ENCODE assay signal across 6 cellular contexts in the genomic region with DNA sequence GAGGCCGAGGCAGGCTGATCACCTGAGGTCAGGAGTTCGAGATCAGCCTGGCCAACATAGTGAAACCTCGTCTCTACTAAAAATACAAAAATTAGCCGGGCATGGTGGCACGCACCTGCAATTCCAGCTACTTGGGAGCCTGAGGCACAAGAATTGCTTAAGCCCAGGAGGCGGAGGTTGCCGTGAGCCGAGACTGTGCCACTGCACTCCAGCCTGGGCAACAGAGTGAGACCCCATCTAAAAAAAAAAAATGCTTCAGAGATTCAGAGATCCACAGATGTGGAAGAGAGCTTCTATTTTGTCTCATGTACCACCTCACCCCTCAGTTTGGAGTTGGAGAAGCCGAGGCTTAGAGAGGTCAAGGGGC. TPM values are rescaled to one million over a fixed set of nuclear protein-coding genes. Genes with fewer than 3 reads are reported as not detected.
DNase-seq lines count a peak whose midpoint lies in the region; ATAC-seq and TF ChIP-seq lines count a peak whose summit lies in the region.
"Not testable (repeated sequence)": the region's sequence is repeated elsewhere in the genome, so short reads cannot be mapped to it uniquely, and the experiment has no call there.

No MANE protein-coding gene starts in this region.

- H3K27ac ChIP-seq in HCT116 (ENCODE audit: low read depth, low read length) (0 out of 2 replicates have a peak overlapping the region, but pooled peaks have one; percentile 19), uterus (peak overlapping the region; percentile 82 to 91)
- H3K27ac ChIP-seq in hepatocyte, ovary: not testable (repeated sequence)

- not testable (repeated sequence) for BruUV-seq in HCT116 (replicated peaks; lab: Mats Ljungman, UMichigan); MCF 10A (replicated peaks; lab: Mats Ljungman, UMichigan)

- H3K27me3 ChIP-seq in HCT116 (ENCODE audit: insufficient read depth, low read length); hepatocyte; ovary; uterus: not testable (repeated sequence)

- RAD21 ChIA-PET in HCT116 (lab: Charles Lee; ENCODE audit: low non-redundant PET in 1 of 2, low total read pairs in 2 of 2, uncharacterized antibody in 2 of 2, unreplicated experiment in 2 of 2) = not testable (repeated sequence)

- H3K9me3 ChIP-seq in HCT116 (ENCODE audit: control insufficient read depth in 1 of 2, insufficient read depth in 1 of 2, low read depth in 1 of 2, low read length in 2 of 2); hepatocyte (ENCODE audit: low read depth); ovary; uterus: not testable (repeated sequence)

- 85% methylated on average over 9 of the region's 9 CpGs for WGBS in hepatocyte (ENCODE audit: low lambda C conversion rate, missing lambda C conversion rate)
- WGBS in ovary, 3 donors = 56 to 68% (median 59%) methylated on average over 9 of the region's 9 CpGs

- not testable (repeated sequence) for H3K9me2 ChIP-seq in HCT116 (ENCODE audit: insufficient read depth); hepatocyte (replicated peaks; ENCODE audit: insufficient read depth)

- H3K4me1 Mint-ChIP-seq in MCF 10A (ENCODE audit: insufficient read depth, unreplicated experiment) = not testable (repeated sequence)

- CTCF ChIA-PET in HCT116 (lab: Charles Lee) (interaction anchor here (0.7 to 2.1 kb wide), 14 partner anchors 10 to 175 kb away, joined by 3 to 11 read pairs (median 3); a partner anchor contains a TSS), MCF 10A (lab: Yijun Ruan, JAX) (interaction anchor here (0.6 to 2.2 kb wide), 22 partner anchors 8 to 378 kb away, joined by 3 to 22 read pairs (median 4); no protein-coding TSS in a partner anchor)

- not testable (repeated sequence) for TF ChIP-seq RAD21 in HCT116 (IDR thresholded peaks at IDR 0.05; ENCODE audit: low read depth)

- intact Hi-C loops in HCT116 (cut with micrococcal nuclease); MCF 10A (cut with micrococcal nuclease); uterus (cut with DNase I; ENCODE audit: low total_unique reads): not testable (repeated sequence)
- intact Hi-C loops in ovary (cut with DNase I) = loop anchor here in 1 of 4 donors (10.0 kb wide), 1 partner anchor 211 kb away; a partner anchor contains a TSS

- H3K27ac Mint-ChIP-seq in MCF 10A (ENCODE audit: low read depth, unreplicated experiment) = not testable (repeated sequence)

- not testable (repeated sequence) for TF ChIP-seq POLR2A in HCT116 (IDR thresholded peaks at IDR 0.05; ENCODE audit: borderline replicate concordance, extremely low read depth, insufficient read depth, insufficient read length); ovary (IDR thresholded peaks at IDR 0.05); uterus (IDR thresholded peaks at IDR 0.05)

- not testable (repeated sequence) for TF ChIP-seq EP300 in ovary (IDR thresholded peaks at IDR 0.05)

- H4K20me1 ChIP-seq in HCT116 (ENCODE audit: insufficient read depth); hepatocyte (ENCODE audit: insufficient read depth, poor library complexity, severe bottlenecking): not testable (repeated sequence)

- not testable (repeated sequence) for DNase-seq in HCT116 (ENCODE audit: low read depth, low spot score); MCF 10A (ENCODE audit: unreplicated experiment); hepatocyte (ENCODE audit: low spot score); ovary; uterus

- POLR2A ChIA-PET in HCT116 (lab: Charles Lee) = interaction anchor here (1.6 kb wide), 1 partner anchor 19 kb away, joined by 3 read pairs; no protein-coding TSS in a partner anchor
- POLR2A ChIA-PET in MCF 10A (lab: Yijun Ruan, JAX) = interaction anchor here (0.7 to 1.6 kb wide), 3 partner anchors 22 to 457 kb away, joined by 3 to 4 read pairs (median 3); a partner anchor contains a TSS

- peak overlapping the region; percentile 72 for H3K9ac ChIP-seq in HCT116 (ENCODE audit: low read length)

- not testable (repeated sequence) for H3K36me3 ChIP-seq in HCT116 (ENCODE audit: control insufficient read depth in 1 of 2, insufficient read depth in 2 of 2, low read length in 2 of 2); hepatocyte (replicated peaks; ENCODE audit: insufficient read depth, low read depth); ovary; uterus

- ATAC-seq in HCT116 = not testable (repeated sequence)

- H2AFZ ChIP-seq in HCT116 (ENCODE audit: low read depth, low read length, poor library complexity, severe bottlenecking) (peak overlapping the region; percentile 71), hepatocyte (peak overlapping the region; percentile 86)

- H3K9me3 Mint-ChIP-seq in MCF 10A (ENCODE audit: unreplicated experiment) = not testable (repeated sequence)

- H3K4me3 ChIP-seq in HCT116 (replicated peaks in 1 of 2; ENCODE audit: low read depth in 1 of 2, low read length in 2 of 2) (peak overlapping the region; percentile 54 to 71), WI38 (ENCODE audit: low read depth, low read length) (peak overlapping the region; percentile 70), ovary (peak overlapping the region; percentile 76), uterus (peak overlapping the region; percentile 76 to 79)
- not testable (repeated sequence) for H3K4me3 ChIP-seq in hepatocyte

- H3K4me1 ChIP-seq in HCT116 (ENCODE audit: control insufficient read depth in 1 of 2, insufficient read depth in 2 of 2, low read length in 2 of 2) = peaks cover 36 to 57% of the 10 kb centered on the region in 2 experiments
- not testable (repeated sequence) for H3K4me1 ChIP-seq in hepatocyte (ENCODE audit: insufficient read depth); ovary (ENCODE audit: insufficient read depth); uterus

- not testable (repeated sequence) for H3K79me2 ChIP-seq in HCT116 (ENCODE audit: insufficient read depth, low read length); hepatocyte

- peak overlapping the region; percentile 77 for H3K4me3 Mint-ChIP-seq in MCF 10A (ENCODE audit: unreplicated experiment)

- peaks cover 13% of the 10 kb centered on the region for H3K27me3 Mint-ChIP-seq in MCF 10A (ENCODE audit: insufficient read depth, unreplicated experiment)

- TF ChIP-seq CTCF in HCT116 (IDR thresholded peaks at IDR 0.05 in 2 of 3, conservative IDR thresholded peaks at IDR 0.05 in 1 of 3; ENCODE audit: borderline replicate concordance in 1 of 3, insufficient read depth in 1 of 3, low read depth in 2 of 3, low read length in 2 of 3); WI38 (IDR thresholded peaks at IDR 0.05; ENCODE audit: low read depth, low read length); MCF 10A (IDR thresholded peaks at IDR 0.05; ENCODE audit: unreplicated experiment); hepatocyte (IDR thresholded peaks at IDR 0.05; ENCODE audit: poor library complexity); ovary (IDR thresholded peaks at IDR 0.05); uterus (IDR thresholded peaks at IDR 0.05): not testable (repeated sequence)

- H3K36me3 Mint-ChIP-seq in MCF 10A (ENCODE audit: insufficient read depth, unreplicated experiment) = not testable (repeated sequence)

- H3K4me2 ChIP-seq in HCT116 (ENCODE audit: low read length) (peak overlapping the region; percentile 99), hepatocyte (peak overlapping the region; percentile 92)

RNA-seq across cellular contexts. Expression of a gene that starts 0.5 kb away (rescaled TPM):
- total RNA-seq in HCT116 (2021; ENCODE audit: unreplicated experiment) = 3.8 TPM
- 2.5 and 4.0 TPM in 2 replicates for polyA plus RNA-seq in HCT116 (2012)
- total RNA-seq in MCF 10A (2022) = 1.5 and 3.6 TPM in 2 replicates
- total RNA-seq in hepatocyte = 0.24 and 1.3 TPM in 2 replicates
- polyA plus RNA-seq in hepatocyte = 2.8 and 3.0 TPM in 2 replicates
- total RNA-seq in ovary = 10 to 100 TPM in 5 of 7 donors, 1 to 10 TPM in 2; 5.1 to 15.2 (median 12.2) TPM
- 10 to 100 TPM in 1 of 2 donors, 1 to 10 TPM in 1; 3.9 to 15.3 TPM for polyA plus RNA-seq in ovary
- 10 to 100 TPM in 1 of 4 donors, 1 to 10 TPM in 2, not detected in 1; 3.7 to 19.4 (median 4.1) TPM for total RNA-seq in uterus

RNA-seq across cellular contexts. Expression of a gene that starts 13.9 kb away (rescaled TPM):
- 3,719 TPM for total RNA-seq in HCT116 (2021; ENCODE audit: unreplicated experiment)
- polyA plus RNA-seq in HCT116 (2012) = 4,853 and 5,472 TPM in 2 replicates
- 3,716 and 3,819 TPM in 2 replicates for total RNA-seq in MCF 10A (2022)
- 1,997 and 2,349 TPM in 2 replicates for total RNA-seq in hepatocyte
- polyA plus RNA-seq in hepatocyte = 904 and 953 TPM in 2 replicates
- 1,000 to 10,000 TPM; 4,998 to 9,736 (median 6,664) TPM for total RNA-seq in ovary
- polyA plus RNA-seq in ovary = 1,000 to 10,000 TPM; 3,682 to 6,907 TPM
- total RNA-seq in uterus = 1,000 to 10,000 TPM; 1,462 to 5,863 (median 3,544) TPM

RNA-seq across cellular contexts. Expression of a gene that starts 20.5 kb away (rescaled TPM):
- 22.8 TPM for total RNA-seq in HCT116 (2021; ENCODE audit: unreplicated experiment)
- polyA plus RNA-seq in HCT116 (2012) = 22.6 and 25.5 TPM in 2 replicates
- 28.4 and 34.2 TPM in 2 replicates for total RNA-seq in MCF 10A (2022)
- 29.9 and 32.4 TPM in 2 replicates for total RNA-seq in hepatocyte
- polyA plus RNA-seq in hepatocyte = 36.5 and 38.7 TPM in 2 replicates
- 10 to 100 TPM; 15.8 to 24.2 (median 20.2) TPM for total RNA-seq in ovary
- polyA plus RNA-seq in ovary = 10 to 100 TPM in 1 of 2 donors, under 1 TPM in 1; 0.93 to 22.5 TPM
- 10 to 100 TPM; 13.5 to 40.8 (median 34.5) TPM for total RNA-seq in uterus

RNA-seq across cellular contexts. Expression of a gene that starts 21.9 kb away (rescaled TPM):
- 152 TPM for total RNA-seq in HCT116 (2021; ENCODE audit: unreplicated experiment)
- 165 and 183 TPM in 2 replicates for polyA plus RNA-seq in HCT116 (2012)
- total RNA-seq in MCF 10A (2022) = 86.3 and 116 TPM in 2 replicates
- 72.1 and 73.2 TPM in 2 replicates for total RNA-seq in hepatocyte
- polyA plus RNA-seq in hepatocyte = 79.8 and 98.9 TPM in 2 replicates
- 10 to 100 TPM; 42.6 to 69.4 (median 58.5) TPM for total RNA-seq in ovary
- 10 to 100 TPM; 28.6 to 63.5 TPM for polyA plus RNA-seq in ovary
- total RNA-seq in uterus = 10 to 100 TPM; 31.2 to 70.2 (median 46.5) TPM

RNA-seq across cellular contexts. Expression of a gene that starts 22.8 kb away (rescaled TPM):
- total RNA-seq in HCT116 (2021; ENCODE audit: unreplicated experiment) (2,353 TPM), MCF 10A (2022) (2,096 and 2,306 TPM in 2 replicates), hepatocyte (3,532 and 3,955 TPM in 2 replicates), ovary (over 10,000 TPM in 2 of 7 donors, 1,000 to 10,000 TPM in 5; 2,881 to 13,366 (median 4,211) TPM), uterus (over 10,000 TPM in 1 of 4 donors, 1,000 to 10,000 TPM in 3; 2,160 to 10,624 (median 5,235) TPM)
- 4,962 and 5,407 TPM in 2 replicates for polyA plus RNA-seq in HCT116 (2012)
- polyA plus RNA-seq in hepatocyte (672 and 689 TPM in 2 replicates), ovary (1,000 to 10,000 TPM; 8,754 to 9,572 TPM)
